Comparison of ENCODE assay signal across 8 cellular contexts in the genomic region with DNA sequence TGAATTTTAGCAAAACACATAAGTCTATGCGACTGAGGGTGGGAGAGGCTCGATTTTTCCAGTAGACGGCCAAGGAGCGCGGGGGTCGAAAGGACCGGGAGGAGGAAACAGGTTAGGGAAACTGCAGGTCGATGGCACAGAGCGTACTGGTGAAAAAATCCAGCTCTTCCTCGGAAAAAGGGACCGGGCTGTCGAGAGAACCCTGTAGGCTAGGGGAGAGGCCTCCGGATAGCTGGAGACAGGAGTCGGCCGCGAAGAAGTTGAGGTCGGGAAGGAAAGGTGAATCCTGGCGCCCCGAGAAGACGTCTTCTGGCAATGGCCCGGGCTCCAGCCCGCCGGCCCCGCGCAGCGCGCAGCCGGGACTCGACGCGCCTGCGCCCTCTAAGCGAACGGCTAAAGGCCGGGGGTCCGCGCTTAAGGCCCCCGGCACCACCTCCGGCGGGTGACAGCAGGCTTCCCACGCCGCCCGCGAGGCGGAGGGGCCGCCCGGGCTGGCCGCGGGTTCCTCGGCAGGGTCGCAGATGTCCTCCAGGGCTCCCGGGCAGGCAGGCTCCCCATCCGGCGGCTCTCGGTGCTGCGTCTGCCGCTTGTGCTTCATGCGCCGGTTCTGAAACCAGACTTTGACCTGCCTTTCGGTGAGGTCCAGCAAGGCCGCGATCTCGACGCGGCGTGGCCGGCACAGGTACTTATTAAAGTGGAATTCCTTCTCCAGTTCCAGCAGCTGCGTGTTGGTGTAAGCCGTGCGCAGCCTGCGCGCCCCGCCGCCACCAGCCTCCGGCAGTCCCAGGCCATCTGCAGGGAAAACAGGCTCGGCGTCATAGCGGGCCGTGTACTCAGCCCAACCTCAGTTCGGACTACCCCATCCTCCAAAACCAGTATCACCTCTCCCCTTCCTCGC. TPM values are rescaled to one million over a fixed set of nuclear protein-coding genes. Genes with fewer than 3 reads are reported as not detected.
DNase-seq lines count a peak whose midpoint lies in the region; ATAC-seq and TF ChIP-seq lines count a peak whose summit lies in the region.

No MANE protein-coding gene starts in this region.

- H3K9me3 ChIP-seq in tibial nerve, result no peaks in the 10 kb centered on the region

- ATAC-seq in GM18909 (IDR thresholded peaks at IDR 0.05; ENCODE audit: poor library complexity, unreplicated experiment), result peak; percentile 57
- peak; percentile 74 for ATAC-seq in activated CD8-positive, alpha-beta memory T cell treated with anti-CD3 and anti-CD28 coated beads, Interleukin-2, amount 10 ng/mL, durations not matched to agents 7 days and 5 days

- no peaks in the 10 kb centered on the region for H3K36me3 ChIP-seq in tibial nerve

- H3K27me3 ChIP-seq in tibial nerve, result peaks cover 0 to 56% of the 10 kb centered on the region in 2 donors

- H3K4me1 Mint-ChIP-seq in activated CD8-positive, alpha-beta memory T cell treated with anti-CD3 and anti-CD28 coated beads, Interleukin-2, amount 10 ng/mL, durations not matched to agents 7 days and 5 days, result peaks cover 42% of the 10 kb centered on the region

- peak; percentile 68 for DNase-seq in M059J (ENCODE audit: low read depth)
- peak; percentile 79 for DNase-seq in activated CD8-positive, alpha-beta memory T cell treated with anti-CD3 and anti-CD28 coated beads, Interleukin-2, amount 10 ng/mL, durations not matched to agents 7 days and 5 days
- no peak for DNase-seq in epithelial cell of proximal tubule (ENCODE audit: low read depth)
- DNase-seq in myocyte (ENCODE audit: low read depth), result peak; percentile 80
- peak in 1 of 2 donors; percentile 30 for DNase-seq in tibial nerve (ENCODE audit: low spot score in 2 of 2)
- no peak for DNase-seq in cerebellar cortex (ENCODE audit: low spot score)

- TF ChIP-seq CTCF in 22Rv1 (IDR thresholded peaks at IDR 0.05) (peak; percentile 38), epithelial cell of proximal tubule (conservative IDR thresholded peaks at IDR 0.05; ENCODE audit: low read depth, low read length) (no peak), tibial nerve (IDR thresholded peaks at IDR 0.05) (peak in 4 of 5 experiments; percentile 11 to 48 (median 28))

- H3K36me3 Mint-ChIP-seq in activated CD8-positive, alpha-beta memory T cell treated with anti-CD3 and anti-CD28 coated beads, Interleukin-2, amount 10 ng/mL, durations not matched to agents 7 days and 5 days, result peaks cover 9% of the 10 kb centered on the region

- peak overlapping the region; percentile 88 for H3K4me3 Mint-ChIP-seq in activated CD8-positive, alpha-beta memory T cell treated with anti-CD3 and anti-CD28 coated beads, Interleukin-2, amount 10 ng/mL, durations not matched to agents 7 days and 5 days

- TF ChIP-seq EP300 in tibial nerve (IDR thresholded peaks at IDR 0.05), result peak in 1 of 2 donors; percentile 19

- peak in 1 of 2 donors; percentile 19 for TF ChIP-seq POLR2A in tibial nerve (IDR thresholded peaks at IDR 0.05)

- H3K4me3 ChIP-seq in epithelial cell of proximal tubule (ENCODE audit: low read depth, low read length) (peak overlapping the region; percentile 89), tibial nerve (peak overlapping the region; percentile 51 to 66 (median 59))

- peak overlapping the region; percentile 95 for H3K27ac Mint-ChIP-seq in activated CD8-positive, alpha-beta memory T cell treated with anti-CD3 and anti-CD28 coated beads, Interleukin-2, amount 10 ng/mL, durations not matched to agents 7 days and 5 days

- H3K27me3 Mint-ChIP-seq in activated CD8-positive, alpha-beta memory T cell treated with anti-CD3 and anti-CD28 coated beads, Interleukin-2, amount 10 ng/mL, durations not matched to agents 7 days and 5 days, result peaks cover 18% of the 10 kb centered on the region

- peaks cover 0 to 32% (median 2%) of the 10 kb centered on the region in 4 donors for H3K4me1 ChIP-seq in tibial nerve

- 1% methylated on average over 57 to 81 of the region's 81 CpGs for WGBS in tibial nerve, 2 donors

- CTCF ChIA-PET in activated CD8-positive, alpha-beta memory T cell treated with anti-CD3 and anti-CD28 coated beads, Interleukin-2, amount 10 ng/mL, durations not matched to agents 7 days and 5 days (lab: Charles Lee), result interaction anchor here (0.9 to 2.4 kb wide), 5 partner anchors 32 to 208 kb away, joined by 3 to 14 read pairs (median 3); a partner anchor contains a TSS

- H3K27ac ChIP-seq in 22Rv1 (no peak overlapping the region), tibial nerve (peak overlapping the region; percentile 89 to 96 (median 92))

- no peaks in the 10 kb centered on the region for H3K9me3 Mint-ChIP-seq in activated CD8-positive, alpha-beta memory T cell treated with anti-CD3 and anti-CD28 coated beads, Interleukin-2, amount 10 ng/mL, durations not matched to agents 7 days and 5 days (ENCODE audit: low read depth)

RNA-seq across cellular contexts. Expression of a gene that starts 1.7 kb away (rescaled TPM):
- 17.4 and 30.7 TPM in 2 replicates for total RNA-seq in M059J (2014; rRNA removed; shearing (Covaris generic))
- 10 to 100 TPM; 17.2 to 17.5 TPM for total RNA-seq in activated CD8-positive, alpha-beta memory T cell treated with anti-CD3 and anti-CD28 coated beads, Interleukin-2, amount 10 ng/mL, durations not matched to agents 7 days and 5 days
- total RNA-seq in epithelial cell of proximal tubule (21.1 and 43.7 TPM in 2 replicates), myocyte (39.0 and 43.9 TPM in 2 replicates), tibial nerve (10 to 100 TPM in 3 of 4 donors, 1 to 10 TPM in 1; 6.9 to 29.3 (median 19.2) TPM)
- 33.5 TPM for polyA plus RNA-seq in myocyte (2012)

RNA-seq across cellular contexts. Expression of a gene that starts 12.4 kb away (rescaled TPM):
- not detected in 2 replicates for total RNA-seq in M059J (2014; rRNA removed; shearing (Covaris generic))
- total RNA-seq in activated CD8-positive, alpha-beta memory T cell treated with anti-CD3 and anti-CD28 coated beads, Interleukin-2, amount 10 ng/mL, durations not matched to agents 7 days and 5 days, result not detected
- total RNA-seq in epithelial cell of proximal tubule (not detected in 2 replicates), myocyte (not detected in 2 replicates), tibial nerve (not detected)
- polyA plus RNA-seq in myocyte (2012), result not detected

RNA-seq across cellular contexts. Expression of a gene that starts 34.9 kb away (rescaled TPM):
- 0.20 and 0.57 TPM in 2 replicates for total RNA-seq in M059J (2014; rRNA removed; shearing (Covaris generic))
- 1 to 10 TPM; 7.8 TPM for total RNA-seq in activated CD8-positive, alpha-beta memory T cell treated with anti-CD3 and anti-CD28 coated beads, Interleukin-2, amount 10 ng/mL, durations not matched to agents 7 days and 5 days
- total RNA-seq in epithelial cell of proximal tubule (4.3 and 5.7 TPM in 2 replicates), myocyte (4.1 and 4.8 TPM in 2 replicates), tibial nerve (1 to 10 TPM; 1.2 to 3.5 (median 2.0) TPM)
- 4.0 TPM for polyA plus RNA-seq in myocyte (2012)

RNA-seq across cellular contexts. Expression of a gene that starts 46.8 kb away (rescaled TPM):
- 10.2 and 15.4 TPM in 2 replicates for total RNA-seq in M059J (2014; rRNA removed; shearing (Covaris generic))
- total RNA-seq in activated CD8-positive, alpha-beta memory T cell treated with anti-CD3 and anti-CD28 coated beads, Interleukin-2, amount 10 ng/mL, durations not matched to agents 7 days and 5 days, result 10 to 100 TPM; 11.9 to 12.9 TPM
- total RNA-seq in epithelial cell of proximal tubule, result 22.6 and 49.9 TPM in 2 replicates
- 8.3 and 8.4 TPM in 2 replicates for total RNA-seq in myocyte
- polyA plus RNA-seq in myocyte (2012), result 10.3 TPM
- total RNA-seq in tibial nerve, result 10 to 100 TPM in 2 of 4 donors, 1 to 10 TPM in 2; 3.7 to 14.1 (median 9.4) TPM

RNA-seq across cellular contexts. Expression of a gene that starts 50.4 kb away (rescaled TPM):
- total RNA-seq in M059J (2014; rRNA removed; shearing (Covaris generic)), result 0.10 and 0.37 TPM in 2 replicates
- under 1 TPM in 1 of 2 experiments, not detected in 1; 0.16 TPM for total RNA-seq in activated CD8-positive, alpha-beta memory T cell treated with anti-CD3 and anti-CD28 coated beads, Interleukin-2, amount 10 ng/mL, durations not matched to agents 7 days and 5 days
- total RNA-seq in epithelial cell of proximal tubule (2.8 and 5.5 TPM in 2 replicates), myocyte (0.42 and 0.80 TPM in 2 replicates), tibial nerve (1 to 10 TPM in 2 of 4 donors, not detected in 2; 1.6 to 1.8 TPM)
- polyA plus RNA-seq in myocyte (2012), result 3.4 TPM

Comparison
In these comparisons a context has a peak if more than half of its experiments do, and no peak if none do; other contexts are left out.
1. DNase-seq: peak in M059J (single experiment), activated CD8-positive, alpha-beta memory T cell treated with anti-CD3 and anti-CD28 coated beads, Interleukin-2, amount 10 ng/mL, durations not matched to agents 7 days and 5 days (single experiment) and myocyte (single experiment); none in epithelial cell of proximal tubule (single experiment) and cerebellar cortex (single experiment).